18 cellular contexts compared by ENCODE assay signal in genomic region chr4:90120037-90120436, GRCh38. TPM values are rescaled to one million over a fixed set of nuclear protein-coding genes. Genes with fewer than 3 reads are reported as not detected.
DNase-seq lines count a peak whose midpoint lies in the region; ATAC-seq, FAIRE-seq and TF ChIP-seq lines count a peak whose summit lies in the region.
"Had no signal": no experiment of that assay in that cellular context is flagged by ENCODE, and none has a peak within 500 bp of the region (broad histone marks: within the 10 kb centered on the region; RNA-seq: fewer than 3 reads in every experiment).

No MANE protein-coding gene starts in this region.

- in situ Hi-C loops in GM13977 (cut with MboI; ENCODE audit: low pct_unique_long_range_greater_than_20kb, low sequenced_read_pairs, unreplicated experiment), result no loop called here

- H3K27me3 ChIP-seq in hepatocyte (no peaks in the 10 kb centered on the region), upper lobe of right lung (no peaks in the 10 kb centered on the region)
- H3K27me3 ChIP-seq: pancreas had no signal

- H4K20me1 ChIP-seq in hepatocyte (ENCODE audit: insufficient read depth, poor library complexity, severe bottlenecking), result no peaks in the 10 kb centered on the region

- H3K4me3 ChIP-seq in epithelial cell of proximal tubule (ENCODE audit: low read depth, low read length) (no peak overlapping the region), hepatocyte (no peak overlapping the region), upper lobe of right lung (no peak overlapping the region)
- H3K4me3 ChIP-seq: mucosa of descending colon, pancreas, thoracic aorta had no signal

- peak; percentile 22 for TF ChIP-seq CTCF in GM13977 (IDR thresholded peaks at IDR 0.05; ENCODE audit: extremely low read depth, insufficient read depth, missing control alignments)
- TF ChIP-seq CTCF in epithelial cell of proximal tubule (conservative IDR thresholded peaks at IDR 0.05; ENCODE audit: low read depth, low read length), result peak; percentile 32
- TF ChIP-seq CTCF in hepatocyte (IDR thresholded peaks at IDR 0.05; ENCODE audit: poor library complexity), result no peak
- TF ChIP-seq CTCF in upper lobe of right lung (IDR thresholded peaks at IDR 0.05), result no peak

- no peaks in the 10 kb centered on the region for H3K79me2 ChIP-seq in hepatocyte

- H3K4me2 ChIP-seq in hepatocyte, result no peak overlapping the region

- DNase-seq in GM13977 (ENCODE audit: low spot score) (no peak), NCI-H82 treated with DMSO at 0.1 percent for 48 hours (lab: John Stamatoyannopoulos, UW; ENCODE audit: unreplicated experiment) (peak; percentile 77), epithelial cell of proximal tubule (ENCODE audit: low read depth) (no peak), hepatocyte (ENCODE audit: low spot score) (no peak), HTR-8/SVneo (ENCODE audit: insufficient read length, low spot score) (no peak), upper lobe of right lung (no peak)
- DNase-seq: activated CD8-positive, alpha-beta memory T cell treated with anti-CD3 and anti-CD28 coated beads for 24 hours; activated effector memory CD4-positive, alpha-beta T cell treated with Interleukin-2 at 50 U/mL for 16 hours; GOT3; head of caudate nucleus; mucosa of descending colon; pancreas; stimulated activated CD4-positive, alpha-beta T cell treated with anti-CD3 and anti-CD28 coated beads, Interleukin-4, amount 100 ng/mL, for 24 hours; SW 1271 had no signal

- H3K4me1 ChIP-seq in hepatocyte (ENCODE audit: insufficient read depth) (no peaks in the 10 kb centered on the region), upper lobe of right lung (no peaks in the 10 kb centered on the region)
- H3K4me1 ChIP-seq: pancreas had no signal

- no peaks in the 10 kb centered on the region for H3K9me3 ChIP-seq in hepatocyte (ENCODE audit: low read depth)
- H3K9me3 ChIP-seq in upper lobe of right lung, result no peaks in the 10 kb centered on the region
- H3K9me3 ChIP-seq: mucosa of descending colon, pancreas, thoracic aorta had no signal

- H2AFZ ChIP-seq in hepatocyte, result no peak overlapping the region

- no peaks in the 10 kb centered on the region for H3K9me2 ChIP-seq in hepatocyte (replicated peaks; ENCODE audit: insufficient read depth)

- intact Hi-C loops in upper lobe of right lung (cut with DNase I), result no loop called here

- ATAC-seq in esophagus mucosa, result no peak
- ATAC-seq in upper lobe of right lung, result no peak
- ATAC-seq: mucosa of descending colon had no signal

- FAIRE-seq in G401.6 (lab: Jason Lieb, UNC), result peak; percentile 17
- no peak for FAIRE-seq in HTR-8/SVneo (lab: Jason Lieb, UNC)
- FAIRE-seq: pancreas had no signal

- H3K27ac ChIP-seq in hepatocyte (no peak overlapping the region), upper lobe of right lung (no peak overlapping the region)
- H3K27ac ChIP-seq: pancreas, thoracic aorta had no signal

- no peaks in the 10 kb centered on the region for H3K36me3 ChIP-seq in hepatocyte (replicated peaks; ENCODE audit: insufficient read depth, low read depth)
- H3K36me3 ChIP-seq in upper lobe of right lung, result no peaks in the 10 kb centered on the region
- H3K36me3 ChIP-seq: pancreas, thoracic aorta had no signal

RNA-seq across cellular contexts. Expression of gene CCSER1, which starts 7.2 kb away (rescaled TPM):
- 0.65 TPM in 1 of 2 replicates, not detected in the other for total RNA-seq in epithelial cell of proximal tubule
- total RNA-seq in hepatocyte, result 21.8 and 23.4 TPM in 2 replicates
- 4.7 and 5.2 TPM in 2 replicates for polyA plus RNA-seq in hepatocyte
- total RNA-seq in esophagus mucosa, result 1.2 TPM
- total RNA-seq in upper lobe of right lung, result 7.4 TPM
- polyA plus RNA-seq: BJ had no signal

Comparison
In these comparisons a context has a peak if more than half of its experiments do, and no peak if none do; other contexts are left out.
1. CTCF ChIP-seq: peak in GM13977 (single experiment) and epithelial cell of proximal tubule (single experiment); none in hepatocyte (single experiment) and upper lobe of right lung (single experiment).